1 cellular context compared by ENCODE assay signal in genomic region chr9:128504485-128505413, GRCh38.
TF ChIP-seq lines count a peak whose summit lies in the region.

TSS of gene GLE1 (plus strand) at chr9:128504719. CDS start at chr9:128504806, 87 bp downstream.

TF ChIP-seq in HepG2, 621 proteins besides CTCF, POLR2A, EP300 and RAD21 (continued from another document and continues in another):
- TF ChIP-seq ZNF12 (CRISPR knock-in tag; IDR thresholded peaks at IDR 0.05) (0 out of 2 replicates have a peak, but pooled peaks have one; percentile 5), GFI1 (CRISPR knock-in tag; IDR thresholded peaks at IDR 0.05; ENCODE audit: borderline replicate concordance) (peak; percentile 63; the same call in 1 of the 2 replicates), GATA4 (IDR thresholded peaks at IDR 0.05; ENCODE audit: borderline replicate concordance, low read depth) (peak; percentile 73; the same call in 1 of the 2 replicates), ZNF768 (CRISPR knock-in tag; IDR thresholded peaks at IDR 0.05) (peak; percentile 61), SKIL (CRISPR knock-in tag; IDR thresholded peaks at IDR 0.05; ENCODE audit: borderline replicate concordance) (no peak), ZNF160 (CRISPR knock-in tag; IDR thresholded peaks at IDR 0.05) (peak; percentile 71; the same call in 1 of the 2 replicates), FOSL2 (CRISPR knock-in tag; IDR thresholded peaks at IDR 0.05) (peak; percentile 14), ZNF138 (CRISPR knock-in tag; IDR thresholded peaks at IDR 0.05; ENCODE audit: low read depth) (peak; percentile 71; the same call in 1 of the 2 replicates), PHF8 (CRISPR knock-in tag; IDR thresholded peaks at IDR 0.05) (peak; percentile 96), EHMT2 (IDR thresholded peaks at IDR 0.05; ENCODE audit: borderline replicate concordance, low read depth, low read length) (no peak), NONO (IDR thresholded peaks at IDR 0.05) (no peak), NONO (CRISPR knock-in tag; conservative IDR thresholded peaks at IDR 0.05) (peak; percentile 89), CREBL2 (CRISPR knock-in tag; IDR thresholded peaks at IDR 0.05; ENCODE audit: borderline replicate concordance) (no peak), ZMYM2 (CRISPR knock-in tag; IDR thresholded peaks at IDR 0.05) (no peak), ZNF292 (CRISPR knock-in tag; IDR thresholded peaks at IDR 0.05; ENCODE audit: borderline replicate concordance, low read depth) (no peak), ZNF709 (CRISPR knock-in tag; IDR thresholded peaks at IDR 0.05) (peak; percentile 87), KLF6 (CRISPR knock-in tag; IDR thresholded peaks at IDR 0.05) (0 out of 2 replicates have a peak, but pooled peaks have one; percentile 55), MBD4 (IDR thresholded peaks at IDR 0.05; ENCODE audit: borderline replicate concordance, low read length) (no peak), ZNF451 (CRISPR knock-in tag; IDR thresholded peaks at IDR 0.05) (peak; percentile 87; the same call in 1 of the 2 replicates), ZNF232 (CRISPR knock-in tag; IDR thresholded peaks at IDR 0.05; ENCODE audit: borderline replicate concordance) (peak; percentile 93), THAP11 (CRISPR knock-in tag; IDR thresholded peaks at IDR 0.05) (peak; percentile 80), BORCS8-MEF2B (CRISPR knock-in tag; IDR thresholded peaks at IDR 0.05) (peak; percentile 47; the same call in 1 of the 2 replicates), SRSF1 (optimal IDR thresholded peaks at IDR 0.05; ENCODE audit: low read depth, low read length) (no peak), ZNF235 (CRISPR knock-in tag; IDR thresholded peaks at IDR 0.05; ENCODE audit: borderline replicate concordance) (peak; percentile 96; the same call in 1 of the 2 replicates), MYPOP (CRISPR knock-in tag; IDR thresholded peaks at IDR 0.05) (peak; percentile 38; the same call in 1 of the 2 replicates), PRMT3 (CRISPR knock-in tag; IDR thresholded peaks at IDR 0.05; ENCODE audit: borderline replicate concordance, low read depth) (0 out of 2 replicates have a peak, but pooled peaks have one; percentile 65)
- TF ChIP-seq, protein P1, sequence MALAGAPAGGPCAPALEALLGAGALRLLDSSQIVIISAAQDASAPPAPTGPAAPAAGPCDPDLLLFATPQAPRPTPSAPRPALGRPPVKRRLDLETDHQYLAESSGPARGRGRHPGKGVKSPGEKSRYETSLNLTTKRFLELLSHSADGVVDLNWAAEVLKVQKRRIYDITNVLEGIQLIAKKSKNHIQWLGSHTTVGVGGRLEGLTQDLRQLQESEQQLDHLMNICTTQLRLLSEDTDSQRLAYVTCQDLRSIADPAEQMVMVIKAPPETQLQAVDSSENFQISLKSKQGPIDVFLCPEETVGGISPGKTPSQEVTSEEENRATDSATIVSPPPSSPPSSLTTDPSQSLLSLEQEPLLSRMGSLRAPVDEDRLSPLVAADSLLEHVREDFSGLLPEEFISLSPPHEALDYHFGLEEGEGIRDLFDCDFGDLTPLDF (CRISPR knock-in tag; IDR thresholded peaks at IDR 0.05), result peak; percentile 93
- TF ChIP-seq, protein P2, sequence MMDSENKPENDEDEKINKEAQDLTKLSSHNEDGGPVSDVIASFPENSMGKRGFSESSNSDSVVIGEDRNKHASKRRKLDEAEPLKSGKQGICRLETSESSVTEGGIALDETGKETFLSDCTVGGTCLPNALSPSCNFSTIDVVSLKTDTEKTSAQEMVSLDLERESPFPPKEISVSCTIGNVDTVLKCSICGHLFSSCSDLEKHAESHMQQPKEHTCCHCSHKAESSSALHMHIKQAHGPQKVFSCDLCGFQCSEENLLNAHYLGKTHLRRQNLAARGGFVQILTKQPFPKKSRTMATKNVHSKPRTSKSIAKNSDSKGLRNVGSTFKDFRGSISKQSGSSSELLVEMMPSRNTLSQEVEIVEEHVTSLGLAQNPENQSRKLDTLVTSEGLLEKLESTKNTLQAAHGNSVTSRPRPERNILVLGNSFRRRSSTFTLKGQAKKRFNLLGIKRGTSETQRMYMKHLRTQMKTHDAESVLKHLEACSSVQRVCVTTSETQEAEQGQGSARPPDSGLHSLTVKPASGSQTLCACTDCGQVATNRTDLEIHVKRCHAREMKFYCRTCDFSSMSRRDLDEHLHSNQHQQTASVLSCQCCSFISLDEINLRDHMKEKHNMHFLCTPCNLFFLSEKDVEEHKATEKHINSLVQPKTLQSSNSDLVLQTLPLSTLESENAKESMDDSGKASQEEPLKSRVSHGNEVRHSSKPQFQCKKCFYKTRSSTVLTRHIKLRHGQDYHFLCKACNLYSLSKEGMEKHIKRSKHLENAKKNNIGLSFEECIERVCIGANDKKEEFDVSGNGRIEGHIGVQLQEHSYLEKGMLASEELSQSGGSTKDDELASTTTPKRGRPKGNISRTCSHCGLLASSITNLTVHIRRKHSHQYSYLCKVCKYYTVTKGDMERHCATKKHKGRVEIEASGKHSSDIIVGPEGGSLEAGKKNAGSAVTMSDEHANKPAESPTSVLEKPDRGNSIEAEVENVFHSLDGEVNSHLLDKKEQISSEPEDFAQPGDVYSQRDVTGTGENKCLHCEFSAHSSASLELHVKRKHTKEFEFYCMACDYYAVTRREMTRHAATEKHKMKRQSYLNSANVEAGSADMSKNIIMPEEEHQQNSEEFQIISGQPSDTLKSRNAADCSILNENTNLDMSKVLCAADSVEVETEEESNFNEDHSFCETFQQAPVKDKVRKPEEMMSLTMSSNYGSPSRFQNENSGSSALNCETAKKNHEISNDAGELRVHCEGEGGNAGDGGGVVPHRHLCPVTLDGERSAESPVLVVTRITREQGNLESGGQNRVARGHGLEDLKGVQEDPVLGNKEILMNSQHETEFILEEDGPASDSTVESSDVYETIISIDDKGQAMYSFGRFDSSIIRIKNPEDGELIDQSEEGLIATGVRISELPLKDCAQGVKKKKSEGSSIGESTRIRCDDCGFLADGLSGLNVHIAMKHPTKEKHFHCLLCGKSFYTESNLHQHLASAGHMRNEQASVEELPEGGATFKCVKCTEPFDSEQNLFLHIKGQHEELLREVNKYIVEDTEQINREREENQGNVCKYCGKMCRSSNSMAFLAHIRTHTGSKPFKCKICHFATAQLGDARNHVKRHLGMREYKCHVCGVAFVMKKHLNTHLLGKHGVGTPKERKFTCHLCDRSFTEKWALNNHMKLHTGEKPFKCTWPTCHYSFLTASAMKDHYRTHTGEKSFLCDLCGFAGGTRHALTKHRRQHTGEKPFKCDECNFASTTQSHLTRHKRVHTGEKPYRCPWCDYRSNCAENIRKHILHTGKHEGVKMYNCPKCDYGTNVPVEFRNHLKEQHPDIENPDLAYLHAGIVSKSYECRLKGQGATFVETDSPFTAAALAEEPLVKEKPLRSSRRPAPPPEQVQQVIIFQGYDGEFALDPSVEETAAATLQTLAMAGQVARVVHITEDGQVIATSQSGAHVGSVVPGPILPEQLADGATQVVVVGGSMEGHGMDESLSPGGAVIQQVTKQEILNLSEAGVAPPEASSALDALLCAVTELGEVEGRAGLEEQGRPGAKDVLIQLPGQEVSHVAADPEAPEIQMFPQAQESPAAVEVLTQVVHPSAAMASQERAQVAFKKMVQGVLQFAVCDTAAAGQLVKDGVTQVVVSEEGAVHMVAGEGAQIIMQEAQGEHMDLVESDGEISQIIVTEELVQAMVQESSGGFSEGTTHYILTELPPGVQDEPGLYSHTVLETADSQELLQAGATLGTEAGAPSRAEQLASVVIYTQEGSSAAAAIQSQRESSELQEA (CRISPR knock-in tag; IDR thresholded peaks at IDR 0.05; ENCODE audit: not compliant biosample characterization), result peak; percentile 92
- TF ChIP-seq, protein P3, sequence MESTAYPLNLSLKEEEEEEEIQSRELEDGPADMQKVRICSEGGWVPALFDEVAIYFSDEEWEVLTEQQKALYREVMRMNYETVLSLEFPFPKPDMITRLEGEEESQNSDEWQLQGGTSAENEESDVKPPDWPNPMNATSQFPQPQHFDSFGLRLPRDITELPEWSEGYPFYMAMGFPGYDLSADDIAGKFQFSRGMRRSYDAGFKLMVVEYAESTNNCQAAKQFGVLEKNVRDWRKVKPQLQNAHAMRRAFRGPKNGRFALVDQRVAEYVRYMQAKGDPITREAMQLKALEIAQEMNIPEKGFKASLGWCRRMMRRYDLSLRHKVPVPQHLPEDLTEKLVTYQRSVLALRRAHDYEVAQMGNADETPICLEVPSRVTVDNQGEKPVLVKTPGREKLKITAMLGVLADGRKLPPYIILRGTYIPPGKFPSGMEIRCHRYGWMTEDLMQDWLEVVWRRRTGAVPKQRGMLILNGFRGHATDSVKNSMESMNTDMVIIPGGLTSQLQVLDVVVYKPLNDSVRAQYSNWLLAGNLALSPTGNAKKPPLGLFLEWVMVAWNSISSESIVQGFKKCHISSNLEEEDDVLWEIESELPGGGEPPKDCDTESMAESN (CRISPR knock-in tag; conservative IDR thresholded peaks at IDR 0.05), result 0 out of 2 replicates have a peak, but pooled peaks have one; percentile 59
- TF ChIP-seq, protein P4, sequence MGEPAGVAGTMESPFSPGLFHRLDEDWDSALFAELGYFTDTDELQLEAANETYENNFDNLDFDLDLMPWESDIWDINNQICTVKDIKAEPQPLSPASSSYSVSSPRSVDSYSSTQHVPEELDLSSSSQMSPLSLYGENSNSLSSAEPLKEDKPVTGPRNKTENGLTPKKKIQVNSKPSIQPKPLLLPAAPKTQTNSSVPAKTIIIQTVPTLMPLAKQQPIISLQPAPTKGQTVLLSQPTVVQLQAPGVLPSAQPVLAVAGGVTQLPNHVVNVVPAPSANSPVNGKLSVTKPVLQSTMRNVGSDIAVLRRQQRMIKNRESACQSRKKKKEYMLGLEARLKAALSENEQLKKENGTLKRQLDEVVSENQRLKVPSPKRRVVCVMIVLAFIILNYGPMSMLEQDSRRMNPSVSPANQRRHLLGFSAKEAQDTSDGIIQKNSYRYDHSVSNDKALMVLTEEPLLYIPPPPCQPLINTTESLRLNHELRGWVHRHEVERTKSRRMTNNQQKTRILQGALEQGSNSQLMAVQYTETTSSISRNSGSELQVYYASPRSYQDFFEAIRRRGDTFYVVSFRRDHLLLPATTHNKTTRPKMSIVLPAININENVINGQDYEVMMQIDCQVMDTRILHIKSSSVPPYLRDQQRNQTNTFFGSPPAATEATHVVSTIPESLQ (CRISPR knock-in tag; conservative IDR thresholded peaks at IDR 0.05), result no peak; the same call in 1 of the 2 replicates
- TF ChIP-seq, protein P5, sequence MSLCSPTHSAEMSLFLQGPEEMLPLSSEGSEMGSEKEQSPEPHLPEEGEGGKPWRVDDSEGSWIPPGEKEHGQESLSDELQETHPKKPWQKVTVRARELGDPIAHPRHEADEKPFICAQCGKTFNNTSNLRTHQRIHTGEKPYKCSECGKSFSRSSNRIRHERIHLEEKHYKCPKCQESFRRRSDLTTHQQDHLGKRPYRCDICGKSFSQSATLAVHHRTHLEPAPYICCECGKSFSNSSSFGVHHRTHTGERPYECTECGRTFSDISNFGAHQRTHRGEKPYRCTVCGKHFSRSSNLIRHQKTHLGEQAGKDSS (CRISPR knock-in tag; IDR thresholded peaks at IDR 0.05; ENCODE audit: borderline replicate concordance, low read depth), result 0 out of 2 replicates have a peak, but pooled peaks have one; percentile 57
- TF ChIP-seq, protein P6, sequence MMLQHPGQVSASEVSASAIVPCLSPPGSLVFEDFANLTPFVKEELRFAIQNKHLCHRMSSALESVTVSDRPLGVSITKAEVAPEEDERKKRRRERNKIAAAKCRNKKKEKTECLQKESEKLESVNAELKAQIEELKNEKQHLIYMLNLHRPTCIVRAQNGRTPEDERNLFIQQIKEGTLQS (CRISPR knock-in tag; IDR thresholded peaks at IDR 0.05), result 0 out of 2 replicates have a peak, but pooled peaks have one; percentile 20
- TF ChIP-seq, protein P7, sequence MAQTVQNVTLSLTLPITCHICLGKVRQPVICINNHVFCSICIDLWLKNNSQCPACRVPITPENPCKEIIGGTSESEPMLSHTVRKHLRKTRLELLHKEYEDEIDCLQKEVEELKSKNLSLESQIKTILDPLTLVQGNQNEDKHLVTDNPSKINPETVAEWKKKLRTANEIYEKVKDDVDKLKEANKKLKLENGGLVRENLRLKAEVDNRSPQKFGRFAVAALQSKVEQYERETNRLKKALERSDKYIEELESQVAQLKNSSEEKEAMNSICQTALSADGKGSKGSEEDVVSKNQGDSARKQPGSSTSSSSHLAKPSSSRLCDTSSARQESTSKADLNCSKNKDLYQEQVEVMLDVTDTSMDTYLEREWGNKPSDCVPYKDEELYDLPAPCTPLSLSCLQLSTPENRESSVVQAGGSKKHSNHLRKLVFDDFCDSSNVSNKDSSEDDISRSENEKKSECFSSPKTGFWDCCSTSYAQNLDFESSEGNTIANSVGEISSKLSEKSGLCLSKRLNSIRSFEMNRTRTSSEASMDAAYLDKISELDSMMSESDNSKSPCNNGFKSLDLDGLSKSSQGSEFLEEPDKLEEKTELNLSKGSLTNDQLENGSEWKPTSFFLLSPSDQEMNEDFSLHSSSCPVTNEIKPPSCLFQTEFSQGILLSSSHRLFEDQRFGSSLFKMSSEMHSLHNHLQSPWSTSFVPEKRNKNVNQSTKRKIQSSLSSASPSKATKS (CRISPR knock-in tag; IDR thresholded peaks at IDR 0.05), result no peak
